8 cellular contexts compared by ENCODE assay signal in genomic region chr19:12792048-12792852, GRCh38. TPM values are rescaled to one million over a fixed set of nuclear protein-coding genes. Genes with fewer than 3 reads are reported as not detected.
DNase-seq lines count a peak whose midpoint lies in the region; ATAC-seq and TF ChIP-seq lines count a peak whose summit lies in the region.

No MANE protein-coding gene starts in this region.

- peak overlapping the region; percentile 99 for H3K27ac Mint-ChIP-seq in CD4-positive, alpha-beta T cell
- H3K27ac Mint-ChIP-seq in activated naive CD4-positive, alpha-beta T cell treated with anti-CD3 and anti-CD28 coated beads for 36 hours: peak overlapping the region; percentile 96

- TF ChIP-seq CTCF in CD4-positive, alpha-beta T cell (IDR thresholded peaks at IDR 0.05): no peak
- TF ChIP-seq CTCF in RWPE2 (IDR thresholded peaks at IDR 0.05; ENCODE audit: poor library complexity, severe bottlenecking) (no peak), ovary (IDR thresholded peaks at IDR 0.05) (peak in 1 of 3 donors; percentile 13), GM13976 (IDR thresholded peaks at IDR 0.05; ENCODE audit: borderline replicate concordance, control extremely low read depth, extremely low read depth, insufficient read depth, missing control alignments) (no peak)

- H3K9me3 ChIP-seq in CD4-positive, alpha-beta T cell (ENCODE audit: control insufficient read depth, low read length): no peaks in the 10 kb centered on the region
- H3K9me3 ChIP-seq in HUES6 (ENCODE audit: control insufficient read depth, insufficient read depth, low read depth, low read length) (no peaks in the 10 kb centered on the region), RWPE2 (ENCODE audit: severe bottlenecking) (no peaks in the 10 kb centered on the region), ovary (no peaks in the 10 kb centered on the region)

- H3K9me3 Mint-ChIP-seq in CD4-positive, alpha-beta T cell: no peaks in the 10 kb centered on the region
- no peaks in the 10 kb centered on the region for H3K9me3 Mint-ChIP-seq in activated naive CD4-positive, alpha-beta T cell treated with anti-CD3 and anti-CD28 coated beads for 36 hours

- peak overlapping the region; percentile 99 for H3K27ac ChIP-seq in CD4-positive, alpha-beta T cell (ENCODE audit: low read depth, low read length)
- H3K27ac ChIP-seq in HUES6 (ENCODE audit: low read depth, low read length) (peak overlapping the region; percentile 35; the same call in 1 of the 2 replicates), RWPE2 (ENCODE audit: poor library complexity, severe bottlenecking) (peak overlapping the region; percentile 99), ovary (peak overlapping the region; percentile 95 to 99)

- H3K27me3 Mint-ChIP-seq in CD4-positive, alpha-beta T cell: peaks cover 13% of the 10 kb centered on the region
- H3K27me3 Mint-ChIP-seq in activated naive CD4-positive, alpha-beta T cell treated with anti-CD3 and anti-CD28 coated beads for 36 hours (ENCODE audit: low read depth): no peaks in the 10 kb centered on the region

- intact Hi-C loops in CD4-positive, alpha-beta T cell (cut with DNase I, micrococcal nuclease): loop anchor here in 1 of 2 experiments (5.0 kb wide), 1 partner anchor 125 kb away; the partner anchor contains the start of genes MAN2B1 and WDR83
- intact Hi-C loops in activated naive CD4-positive, alpha-beta T cell treated with anti-CD3 and anti-CD28 coated beads for 36 hours (cut with micrococcal nuclease): no loop called here
- intact Hi-C loops in Right ventricle myocardium inferior (cut with DNase I): no loop called here
- intact Hi-C loops in ovary (cut with DNase I): no loop called here

- DNase-seq in CD4-positive, alpha-beta T cell: peak; percentile 52 to 76 (median 68)
- DNase-seq in RWPE2 (ENCODE audit: low spot score) (no peak), Right ventricle myocardium inferior (ENCODE audit: missing footprints) (peak; percentile 91), ovary (peak; percentile 74 to 84 (median 76)), GM13976 (ENCODE audit: low spot score) (no peak)
- DNase-seq in activated naive CD4-positive, alpha-beta T cell treated with anti-CD3 and anti-CD28 coated beads for 36 hours: peak; percentile 80

- POLR2A ChIA-PET in CD4-positive, alpha-beta T cell (lab: Charles Lee): interaction anchor here (0.5 to 8.3 kb wide), 34 partner anchors 9 to 1411 kb away, joined by 3 to 348 read pairs (median 6); partner anchors contain the start of genes CALR, DHPS, GCDH and GET3

- no peaks in the 10 kb centered on the region for H3K27me3 ChIP-seq in CD4-positive, alpha-beta T cell (ENCODE audit: control insufficient read depth, insufficient read depth, low read length)
- peaks cover 7% of the 10 kb centered on the region; the same call in 1 of the 2 replicates for H3K27me3 ChIP-seq in HUES6 (ENCODE audit: control insufficient read depth, insufficient read depth, low read length)
- no peaks in the 10 kb centered on the region for H3K27me3 ChIP-seq in RWPE2 (ENCODE audit: insufficient read depth, poor library complexity, severe bottlenecking)
- no peaks in the 10 kb centered on the region for H3K27me3 ChIP-seq in ovary

- H3K9ac ChIP-seq in HUES6 (ENCODE audit: low read length): peak overlapping the region; percentile 55

- no peak for TF ChIP-seq POLR2A in ovary (IDR thresholded peaks at IDR 0.05)

- ATAC-seq in CD4-positive, alpha-beta T cell (ENCODE audit: poor library complexity): no peak
- no peak for ATAC-seq in RWPE2 (ENCODE audit: low read depth)
- ATAC-seq in Right ventricle myocardium inferior: no peak
- no peak for ATAC-seq in GM18907 (IDR thresholded peaks at IDR 0.05; ENCODE audit: unreplicated experiment)

- H3K4me1 Mint-ChIP-seq in CD4-positive, alpha-beta T cell (ENCODE audit: low read depth): peaks cover 56% of the 10 kb centered on the region
- H3K4me1 Mint-ChIP-seq in activated naive CD4-positive, alpha-beta T cell treated with anti-CD3 and anti-CD28 coated beads for 36 hours (ENCODE audit: low read depth): peaks cover 35% of the 10 kb centered on the region

- H3K36me3 ChIP-seq in HUES6 (ENCODE audit: control insufficient read depth, insufficient read depth, low read length) (no peaks in the 10 kb centered on the region), RWPE2 (ENCODE audit: low read depth) (peaks cover 16% of the 10 kb centered on the region), ovary (no peaks in the 10 kb centered on the region)

- 0 to 1% (median 0%) methylated on average over 48 to 84 of the region's 84 CpGs for WGBS in ovary, 3 donors

- CTCF ChIA-PET in CD4-positive, alpha-beta T cell (lab: Charles Lee): interaction anchor here (1.2 to 9.4 kb wide), 4 partner anchors 9 to 32 kb away, joined by 4 to 178 read pairs (median 12); partner anchors contain the start of gene HOOK2
- CTCF ChIA-PET in activated naive CD4-positive, alpha-beta T cell treated with anti-CD3 and anti-CD28 coated beads for 36 hours (lab: Charles Lee): interaction anchor here (1.0 to 13.8 kb wide), 5 partner anchors 10 to 121 kb away, joined by 3 to 303 read pairs (median 13); partner anchors contain the start of gene HOOK2

- peak overlapping the region; percentile 97 for H3K4me3 Mint-ChIP-seq in CD4-positive, alpha-beta T cell
- H3K4me3 Mint-ChIP-seq in activated naive CD4-positive, alpha-beta T cell treated with anti-CD3 and anti-CD28 coated beads for 36 hours: peak overlapping the region; percentile 97

- H3K36me3 Mint-ChIP-seq in CD4-positive, alpha-beta T cell (ENCODE audit: low read depth): peaks cover 47% of the 10 kb centered on the region
- H3K36me3 Mint-ChIP-seq in activated naive CD4-positive, alpha-beta T cell treated with anti-CD3 and anti-CD28 coated beads for 36 hours (ENCODE audit: low read depth): peaks cover 16% of the 10 kb centered on the region

- in situ Hi-C loops in GM13976 (cut with MboI; ENCODE audit: low sequenced_read_pairs, unreplicated experiment): no loop called here

- H3K4me3 ChIP-seq in HUES6 (ENCODE audit: low read depth, low read length): peak overlapping the region; percentile 65
- H3K4me3 ChIP-seq in RWPE2 (ENCODE audit: severe bottlenecking): peak overlapping the region; percentile 81
- H3K4me3 ChIP-seq in ovary: peak overlapping the region; percentile 80

- H3K4me1 ChIP-seq in HUES6 (ENCODE audit: control insufficient read depth, insufficient read depth, low read length): peaks cover 38% of the 10 kb centered on the region
- peaks cover 31% of the 10 kb centered on the region for H3K4me1 ChIP-seq in RWPE2 (ENCODE audit: insufficient read depth, poor library complexity, severe bottlenecking)
- peaks cover 8% of the 10 kb centered on the region for H3K4me1 ChIP-seq in ovary (ENCODE audit: insufficient read depth)

- no peak for TF ChIP-seq EP300 in ovary (IDR thresholded peaks at IDR 0.05)

RNA-seq across cellular contexts. Expression of gene JUNB, which starts 1.0 kb away (rescaled TPM):
- total RNA-seq in CD4-positive, alpha-beta T cell: 1,000 to 10,000 TPM; 2,467 to 2,518 TPM
- 100 to 1,000 TPM; 292 to 296 TPM for total RNA-seq in activated naive CD4-positive, alpha-beta T cell treated with anti-CD3 and anti-CD28 coated beads for 36 hours
- total RNA-seq in Right ventricle myocardium inferior (25.0 TPM), ovary (1,000 to 10,000 TPM in 2 of 7 donors, 100 to 1,000 TPM in 5; 154 to 3,039 (median 413) TPM)
- polyA plus RNA-seq in ovary: 100 to 1,000 TPM in 1 of 2 donors, 1 to 10 TPM in 1; 6.8 to 570 TPM

RNA-seq across cellular contexts. Expression of gene PRDX2, which starts 9.3 kb away (rescaled TPM):
- total RNA-seq in CD4-positive, alpha-beta T cell: 10 to 100 TPM; 59.7 to 65.9 TPM
- 100 to 1,000 TPM; 237 to 249 TPM for total RNA-seq in activated naive CD4-positive, alpha-beta T cell treated with anti-CD3 and anti-CD28 coated beads for 36 hours
- total RNA-seq in Right ventricle myocardium inferior (692 TPM), ovary (100 to 1,000 TPM; 191 to 321 (median 263) TPM)
- 100 to 1,000 TPM in 1 of 2 donors, 10 to 100 TPM in 1; 98.3 to 237 TPM for polyA plus RNA-seq in ovary

RNA-seq across cellular contexts. Expression of gene THSD8, which starts 9.6 kb away (rescaled TPM):
- 1 to 10 TPM in 1 of 2 experiments, not detected in 1; 1.3 TPM for total RNA-seq in CD4-positive, alpha-beta T cell
- 10 to 100 TPM; 41.4 to 43.2 TPM for total RNA-seq in activated naive CD4-positive, alpha-beta T cell treated with anti-CD3 and anti-CD28 coated beads for 36 hours
- total RNA-seq in Right ventricle myocardium inferior: 1.7 TPM
- total RNA-seq in ovary: 1 to 10 TPM in 5 of 7 donors, under 1 TPM in 1, not detected in 1; 0.71 to 5.4 (median 2.6) TPM
- polyA plus RNA-seq in ovary: 1 to 10 TPM; 1.4 to 7.2 TPM

RNA-seq across cellular contexts. Expression of gene RNASEH2A, which starts 14.1 kb away (rescaled TPM):
- total RNA-seq in CD4-positive, alpha-beta T cell: 1 to 10 TPM; 1.5 to 2.7 TPM
- total RNA-seq in activated naive CD4-positive, alpha-beta T cell treated with anti-CD3 and anti-CD28 coated beads for 36 hours: 10 to 100 TPM; 54.8 to 55.6 TPM
- 6.3 TPM for total RNA-seq in Right ventricle myocardium inferior
- 10 to 100 TPM in 1 of 7 donors, 1 to 10 TPM in 6; 1.2 to 12.2 (median 7.7) TPM for total RNA-seq in ovary
- polyA plus RNA-seq in ovary: 1 to 10 TPM; 1.6 to 8.0 TPM

RNA-seq across cellular contexts. Expression of gene HOOK2, which starts 16.9 kb away (rescaled TPM):
- 10 to 100 TPM; 14.8 to 17.0 TPM for total RNA-seq in CD4-positive, alpha-beta T cell
- 10 to 100 TPM; 14.0 to 14.9 TPM for total RNA-seq in activated naive CD4-positive, alpha-beta T cell treated with anti-CD3 and anti-CD28 coated beads for 36 hours
- 51.6 TPM for total RNA-seq in Right ventricle myocardium inferior
- total RNA-seq in ovary: 10 to 100 TPM; 24.9 to 52.2 (median 27.9) TPM
- 10 to 100 TPM; 12.2 to 23.5 TPM for polyA plus RNA-seq in ovary

Comparison
In these comparisons a context has a peak if more than half of its experiments do, and no peak if none do; other contexts are left out.
1. DNase-seq: peak in CD4-positive, alpha-beta T cell (10 of 10), activated naive CD4-positive, alpha-beta T cell treated with anti-CD3 and anti-CD28 coated beads for 36 hours (single experiment), Right ventricle myocardium inferior (single experiment) and ovary (5 of 5); none in RWPE2 (single experiment) and GM13976 (single experiment).
2. H3K27ac ChIP-seq: peak in every context shown above with its lines; median percentile 99 in CD4-positive, alpha-beta T cell; 99 in RWPE2; 97 in ovary; 35 in HUES6.
3. RNA of gene THSD8, which starts 9.6 kb away (total RNA-seq): 41.4 to 43.2 TPM in activated naive CD4-positive, alpha-beta T cell treated with anti-CD3 and anti-CD28 coated beads for 36 hours; 1.7 TPM in Right ventricle myocardium inferior (single experiment), 0.71 to 5.4 TPM in ovary and 1.3 TPM in CD4-positive, alpha-beta T cell; every median in the first group is over 4 times any median in the second.
4. Peak in every context shown above with its lines, with median percentiles within 50 percentile points of each other: H3K4me3 ChIP-seq.